Comparison of ENCODE assay signal across 10 cellular contexts in the genomic region with DNA sequence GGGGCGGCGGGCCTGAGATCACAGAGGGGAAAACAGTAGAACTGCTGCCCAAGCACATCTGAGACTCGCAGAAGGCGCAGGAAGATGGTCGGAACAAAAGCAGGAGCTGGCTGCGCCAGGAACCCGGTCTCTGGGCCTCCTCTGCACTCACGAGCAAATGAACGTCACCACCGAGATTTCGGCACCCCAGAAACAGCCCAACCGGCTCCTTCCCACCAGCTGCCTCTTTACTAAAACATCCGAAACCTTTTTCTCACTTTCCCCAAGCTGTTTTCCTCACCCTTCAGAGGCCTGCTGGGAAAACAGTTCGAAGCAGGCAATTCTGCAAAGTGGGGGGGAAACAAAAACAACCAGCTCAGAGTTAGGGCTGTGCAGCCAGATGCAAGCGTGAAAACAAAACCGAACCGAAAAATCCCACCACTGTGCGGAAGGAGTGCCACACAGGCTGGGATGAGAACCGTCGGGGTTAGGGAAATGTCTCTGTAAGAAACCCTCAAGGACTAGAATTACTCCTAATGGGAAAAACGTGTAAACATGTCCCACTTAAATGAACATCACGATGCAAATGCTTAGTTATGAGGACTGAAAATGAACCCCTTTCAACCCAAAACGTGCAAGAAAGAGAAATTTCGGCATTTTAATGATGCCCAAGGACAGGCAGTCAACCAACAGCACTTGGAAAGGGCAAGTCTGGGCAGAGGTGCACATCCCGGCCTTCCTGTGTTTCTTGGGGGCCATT. TPM values are rescaled to one million over a fixed set of nuclear protein-coding genes. Genes with fewer than 3 reads are reported as not detected.
A peak's percentile ranks its signal among the peaks of the same experiment; 100 is the strongest.
DNase-seq lines count a peak whose midpoint lies in the region; ATAC-seq and TF ChIP-seq lines count a peak whose summit lies in the region.
"Had no signal": no experiment of that assay in that cellular context is flagged by ENCODE, and none has a peak within 500 bp of the region (broad histone marks: within the 10 kb centered on the region; RNA-seq: fewer than 3 reads in every experiment).

No MANE protein-coding gene starts in this region.

- no peaks in the 10 kb centered on the region for H3K9me3 ChIP-seq in HUES48 (ENCODE audit: control insufficient read depth, insufficient read depth, low read length)
- no peaks in the 10 kb centered on the region for H3K9me3 ChIP-seq in esophagus (ENCODE audit: control insufficient read depth in 2 of 2, insufficient read depth in 1 of 2, low read depth in 1 of 2, low read length in 1 of 2)
- no peaks in the 10 kb centered on the region for H3K9me3 ChIP-seq in lung (ENCODE audit: control insufficient read depth in 2 of 2, insufficient read depth in 1 of 2, low read length in 1 of 2)
- no peaks in the 10 kb centered on the region for H3K9me3 ChIP-seq in suprapubic skin
- no peaks in the 10 kb centered on the region for H3K9me3 ChIP-seq in HAP-1

- H3K27ac ChIP-seq in HUES48 (ENCODE audit: low read depth, low read length) (peak overlapping the region; percentile 59), esophagus (ENCODE audit: low read depth in 2 of 2, low read length in 1 of 2) (peak overlapping the region; percentile 53 to 70), lung (ENCODE audit: low read depth in 1 of 2, low read length in 1 of 2) (peak overlapping the region; percentile 13 to 21), suprapubic skin (peak overlapping the region; percentile 71)

- no peak for ATAC-seq in lung (ENCODE audit: insufficient read depth, low FRiP score)
- ATAC-seq in GM21390 (IDR thresholded peaks at IDR 0.05; ENCODE audit: unreplicated experiment) = no peak

- TF ChIP-seq CTCF in lung (IDR thresholded peaks at IDR 0.05; ENCODE audit: control extremely low read depth, extremely low read depth) = no peak
- no peak for TF ChIP-seq CTCF in suprapubic skin (IDR thresholded peaks at IDR 0.05)

- TF ChIP-seq EP300 in suprapubic skin (IDR thresholded peaks at IDR 0.05) = no peak

- WGBS in esophagus, 2 donors = 48 to 60% methylated on average over 25 of the region's 25 CpGs
- 76 to 81% methylated on average over 25 of the region's 25 CpGs for WGBS in lung, 2 donors
- 56% methylated on average over 25 of the region's 25 CpGs for WGBS in suprapubic skin

- H3K4me3 ChIP-seq in HUES48 (ENCODE audit: low read depth, low read length) (no peak overlapping the region), esophagus (ENCODE audit: low read depth in 1 of 2, low read length in 2 of 2) (no peak overlapping the region), lung (no peak overlapping the region), suprapubic skin (peak overlapping the region; percentile 24), HAP-1 (no peak overlapping the region)

- H3K9ac ChIP-seq in HUES48 (ENCODE audit: low read depth, low read length) = peak overlapping the region; percentile 49

- H3K27me3 ChIP-seq in HUES48 (ENCODE audit: control insufficient read depth, insufficient read depth, low read length) (no peaks in the 10 kb centered on the region), esophagus (ENCODE audit: control insufficient read depth in 1 of 2, insufficient read depth in 2 of 2, low read length in 2 of 2) (no peaks in the 10 kb centered on the region), lung (ENCODE audit: control insufficient read depth, insufficient read depth) (no peaks in the 10 kb centered on the region), suprapubic skin (no peaks in the 10 kb centered on the region), HAP-1 (ENCODE audit: low read depth) (no peaks in the 10 kb centered on the region)

- H3K36me3 ChIP-seq in HUES48 (ENCODE audit: control insufficient read depth, insufficient read depth, low read length) (peaks cover 40% of the 10 kb centered on the region), esophagus (ENCODE audit: control insufficient read depth in 2 of 2, insufficient read depth in 2 of 2, low read length in 1 of 2) (peaks cover 7 to 26% of the 10 kb centered on the region in 2 donors), lung (ENCODE audit: control insufficient read depth in 2 of 2, insufficient read depth in 2 of 2, low read length in 2 of 2) (peaks cover 0 to 36% of the 10 kb centered on the region in 2 donors), suprapubic skin (peaks cover 35% of the 10 kb centered on the region), HAP-1 (replicated peaks) (peaks cover 42% of the 10 kb centered on the region)

- DNase-seq in lung (ENCODE audit: low spot score) (no peak), suprapubic skin (ENCODE audit: low spot score in 2 of 2) (no peak), occipital lobe (lab: John Stamatoyannopoulos, UW) (no peak), HAP-1 (ENCODE audit: low spot score in 2 of 2) (no peak)
- DNase-seq in activated CD4-positive, alpha-beta T cell treated with anti-CD3 and anti-CD28 coated beads, Interleukin-2, amount 50 U/mL, for 48 hours = no peak
- DNase-seq: activated CD4-positive, CD25-positive, alpha-beta regulatory T cell; NCI-H748 treated with DMSO at 0.1 percent for 48 hours had no signal

- in situ Hi-C loops in HAP-1 (cut with MboI; ENCODE audit: low sequenced_read_pairs) = no loop called here

- peaks cover 10% of the 10 kb centered on the region for H3K4me1 ChIP-seq in HUES48 (ENCODE audit: control insufficient read depth, insufficient read depth, low read length)
- H3K4me1 ChIP-seq in esophagus (ENCODE audit: control insufficient read depth in 2 of 2, insufficient read depth in 2 of 2, low read length in 1 of 2) = peaks cover 3% of the 10 kb centered on the region in 2 donors
- peaks cover 0 to 5% of the 10 kb centered on the region in 2 donors for H3K4me1 ChIP-seq in lung (ENCODE audit: control insufficient read depth in 2 of 2, insufficient read depth in 2 of 2, low read length in 2 of 2)
- peaks cover 11% of the 10 kb centered on the region for H3K4me1 ChIP-seq in suprapubic skin
- no peaks in the 10 kb centered on the region for H3K4me1 ChIP-seq in HAP-1

- no peak for TF ChIP-seq POLR2A in suprapubic skin (IDR thresholded peaks at IDR 0.05)

RNA-seq across cellular contexts. Expression of a gene that starts 15.9 kb away (rescaled TPM):
- 1 to 10 TPM; 2.5 to 5.9 TPM for polyA plus RNA-seq in esophagus
- total RNA-seq in lung = 10 to 100 TPM; 20.4 to 26.3 TPM
- 10 to 100 TPM in 1 of 2 donors, 1 to 10 TPM in 1; 7.0 to 17.5 TPM for polyA plus RNA-seq in lung
- 10 to 100 TPM in 3 of 4 donors, 1 to 10 TPM in 1; 8.2 to 35.7 (median 16.1) TPM for total RNA-seq in suprapubic skin
- 18.7 TPM for total RNA-seq in occipital lobe

RNA-seq across cellular contexts. Expression of a gene that starts 15.9 kb away (rescaled TPM):
- polyA plus RNA-seq in esophagus (1 to 10 TPM; 6.2 to 8.9 TPM), lung (10 to 100 TPM; 13.5 to 29.1 TPM)
- total RNA-seq in lung (10 to 100 TPM; 35.0 to 36.7 TPM), suprapubic skin (10 to 100 TPM; 41.5 to 67.3 (median 55.1) TPM), occipital lobe (30.3 TPM)

Comparison
In these comparisons a context has a peak if more than half of its experiments do, and no peak if none do; other contexts are left out.
1. H3K27ac ChIP-seq: peak in every context shown above with its lines; median percentile 71 in suprapubic skin; 62 in esophagus; 59 in HUES48; 17 in lung.